In the genomic region with DNA sequence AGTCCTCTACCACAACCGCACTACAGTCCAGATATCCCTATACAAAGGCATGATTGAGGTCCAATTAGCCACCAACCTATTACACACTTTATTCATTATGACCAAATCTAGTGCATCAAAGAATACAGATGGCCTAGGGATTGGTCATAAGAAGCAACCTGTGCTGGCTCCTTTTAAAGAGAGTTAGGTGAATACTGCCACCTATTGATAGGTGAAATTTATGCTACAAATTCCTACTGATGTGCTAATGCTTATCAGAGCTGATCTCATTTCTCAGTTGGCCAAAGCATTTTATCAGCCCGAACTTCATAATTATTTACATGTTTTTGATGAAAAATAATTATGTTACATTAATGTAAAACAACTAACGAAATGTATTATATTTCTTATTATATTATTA, we compare ENCODE assay signal across 8 cellular contexts.
DNase-seq lines count a peak whose midpoint lies in the region; ATAC-seq lines count a peak whose summit lies in the region.

No MANE protein-coding gene starts in this region.

- peak; percentile 53 for ATAC-seq in GM19324 (IDR thresholded peaks at IDR 0.05; ENCODE audit: low FRiP score, unreplicated experiment)

- DNase-seq in AML-193 (lab: John Stamatoyannopoulos, UW) = peak; percentile 78 to 81
- DNase-seq in LoVo (ENCODE audit: low spot score) = peak; percentile 59
- peak; percentile 26 for DNase-seq in SHP77 treated with DMSO at 0.1 percent for 48 hours (lab: John Stamatoyannopoulos, UW)
- DNase-seq in fibroblast of the conjunctiva (ENCODE audit: low read depth) = peak; percentile 63
- peak; percentile 35 for DNase-seq in pulmonary artery endothelial cell (ENCODE audit: low read depth, low spot score)
- DNase-seq in activated effector memory CD4-positive, alpha-beta T cell treated with Interleukin-2 at 50 U/mL for 16 hours = no peak
- DNase-seq in HK-2 (ENCODE audit: unreplicated experiment) = no peak

Comparison
In these comparisons a context has a peak if more than half of its experiments do, and no peak if none do; other contexts are left out.
1. DNase-seq: peak in AML-193 (2 of 2), LoVo (single experiment), SHP77 treated with DMSO at 0.1 percent for 48 hours (single experiment), fibroblast of the conjunctiva (single experiment) and pulmonary artery endothelial cell (single experiment); none in activated effector memory CD4-positive, alpha-beta T cell treated with Interleukin-2 at 50 U/mL for 16 hours (single experiment) and HK-2 (single experiment).